Comparison of ENCODE assay signal across 28 cellular contexts in genomic region chr10:89043052-89043451, GRCh38. TPM values are rescaled to one million over a fixed set of nuclear protein-coding genes. Genes with fewer than 3 reads are reported as not detected.
DNase-seq lines count a peak whose midpoint lies in the region; ATAC-seq, FAIRE-seq and TF ChIP-seq lines count a peak whose summit lies in the region.
"Had no signal": no experiment of that assay in that cellular context is flagged by ENCODE, and none has a peak within 500 bp of the region (broad histone marks: within the 10 kb centered on the region; RNA-seq: fewer than 3 reads in every experiment).

No MANE protein-coding gene starts in this region.

- H3K9me3 Mint-ChIP-seq in MCF 10A (ENCODE audit: unreplicated experiment) = no peaks in the 10 kb centered on the region

- no peaks in the 10 kb centered on the region for H4K20me1 ChIP-seq in SK-N-SH (ENCODE audit: insufficient read depth)

- no peak for TF ChIP-seq RAD21 in SK-N-SH (IDR thresholded peaks at IDR 0.05; ENCODE audit: low read length)

- CTCF ChIA-PET in MCF 10A (lab: Yijun Ruan, JAX) (interaction anchor here (0.7 to 1.2 kb wide), 3 partner anchors 13 to 1538 kb away, joined by 3 to 10 read pairs (median 4); partner anchors contain the start of gene MINPP1), SK-N-SH (lab: Yijun Ruan, JAX) (interaction anchor here (1.1 kb wide), 1 partner anchor 14 kb away, joined by 6 read pairs; no protein-coding TSS in a partner anchor)

- ATAC-seq in GM21423 (IDR thresholded peaks at IDR 0.05; ENCODE audit: unreplicated experiment) (no peak), pancreas (no peak)
- ATAC-seq: A549 had no signal

- TF ChIP-seq CTCF in MCF 10A (IDR thresholded peaks at IDR 0.05; ENCODE audit: unreplicated experiment) (no peak), breast epithelium (IDR thresholded peaks at IDR 0.05) (no peak), SK-N-SH (IDR thresholded peaks at IDR 0.05) (no peak), pancreas (IDR thresholded peaks at IDR 0.05) (no peak)

- H3K27me3 Mint-ChIP-seq in MCF 10A (ENCODE audit: insufficient read depth, unreplicated experiment) = no peaks in the 10 kb centered on the region
- H3K27me3 Mint-ChIP-seq: CD4-positive, alpha-beta memory T cell had no signal

- no peak overlapping the region for H2AFZ ChIP-seq in SK-N-SH (ENCODE audit: low read depth)

- H3K9ac ChIP-seq in SK-N-SH = no peak overlapping the region

- H3K4me1 ChIP-seq in breast epithelium (no peaks in the 10 kb centered on the region), SK-N-SH (ENCODE audit: control insufficient read depth in 1 of 2, insufficient read depth in 2 of 2, low read depth in 1 of 2, low read length in 1 of 2) (peaks cover 0 to 6% of the 10 kb centered on the region in 2 experiments; a peak in 2 of 4 replicates), pancreas (no peaks in the 10 kb centered on the region)
- H3K4me1 ChIP-seq: A549, Caco-2 had no signal

- peak overlapping the region; percentile 55 for H3K27ac Mint-ChIP-seq in MCF 10A (ENCODE audit: low read depth, unreplicated experiment)
- H3K27ac Mint-ChIP-seq: CD4-positive, alpha-beta memory T cell had no signal

- H3K4me2 ChIP-seq in SK-N-SH = no peak overlapping the region
- H3K4me2 ChIP-seq: A549 had no signal

- H3K36me3 ChIP-seq in breast epithelium = no peaks in the 10 kb centered on the region
- no peaks in the 10 kb centered on the region for H3K36me3 ChIP-seq in SK-N-SH (replicated peaks in 1 of 2; ENCODE audit: control insufficient read depth in 1 of 2, insufficient read depth in 2 of 2, low read length in 1 of 2)
- no peaks in the 10 kb centered on the region for H3K36me3 ChIP-seq in pancreas
- H3K36me3 ChIP-seq: SJSA1 had no signal

- no peak overlapping the region for H3K27ac ChIP-seq in breast epithelium
- H3K27ac ChIP-seq in epithelial cell of prostate = peak overlapping the region; percentile 52
- no peak overlapping the region for H3K27ac ChIP-seq in SK-N-SH (ENCODE audit: low read depth in 2 of 2, low read length in 1 of 2)
- no peak overlapping the region for H3K27ac ChIP-seq in pancreas
- H3K27ac ChIP-seq: A549, SJSA1 had no signal

- 68% methylated on average over 3 of the region's 4 CpGs for WGBS in SK-N-SH (ENCODE audit: low lambda C conversion rate)
- WGBS in pancreas, 2 donors = 55 to 73% methylated on average over 4 of the region's 4 CpGs

- H3K79me2 ChIP-seq in SK-N-SH (ENCODE audit: insufficient read depth) = no peaks in the 10 kb centered on the region

- H3K36me3 Mint-ChIP-seq in MCF 10A (ENCODE audit: insufficient read depth, unreplicated experiment) = peaks cover 13% of the 10 kb centered on the region

- intact Hi-C loops in MCF 10A (cut with micrococcal nuclease) = no loop called here
- intact Hi-C loops in breast epithelium (cut with DNase I; ENCODE audit: low total_unique reads) = no loop called here
- intact Hi-C loops in pancreas (cut with DNase I) = no loop called here

- TF ChIP-seq EP300 in SK-N-SH (IDR thresholded peaks at IDR 0.05; ENCODE audit: borderline replicate concordance in 1 of 2, low read depth in 1 of 2, low read length in 1 of 2) = no peak

- peaks cover 19% of the 10 kb centered on the region for H3K4me1 Mint-ChIP-seq in MCF 10A (ENCODE audit: insufficient read depth, unreplicated experiment)

- no peaks in the 10 kb centered on the region for H3K27me3 ChIP-seq in breast epithelium
- no peaks in the 10 kb centered on the region for H3K27me3 ChIP-seq in SK-N-SH (ENCODE audit: insufficient read depth)
- no peaks in the 10 kb centered on the region for H3K27me3 ChIP-seq in pancreas
- H3K27me3 ChIP-seq: SJSA1 had no signal

- POLR2A ChIA-PET in MCF 10A (lab: Yijun Ruan, JAX) (interaction anchor here (0.6 to 1.4 kb wide), 15 partner anchors 11 to 208 kb away, joined by 3 to 9 read pairs (median 4); partner anchors contain the start of genes CH25H and LIPA), SK-N-SH (lab: Yijun Ruan, JAX) (no interaction called here)

- no peak overlapping the region for H3K4me3 Mint-ChIP-seq in MCF 10A (ENCODE audit: unreplicated experiment)
- H3K4me3 Mint-ChIP-seq: CD4-positive, alpha-beta memory T cell had no signal

- no peaks in the 10 kb centered on the region for H3K9me2 ChIP-seq in SK-N-SH

- no peak overlapping the region for H3K4me3 ChIP-seq in breast epithelium
- no peak overlapping the region for H3K4me3 ChIP-seq in SK-N-SH (ENCODE audit: low read depth in 2 of 2, low read length in 1 of 2)
- no peak overlapping the region for H3K4me3 ChIP-seq in pancreas
- H3K4me3 ChIP-seq: A549, SJSA1 had no signal

- BruUV-seq in MCF 10A (replicated peaks; lab: Mats Ljungman, UMichigan) = no TSS peak

- TF ChIP-seq POLR2A in breast epithelium (IDR thresholded peaks at IDR 0.05) = no peak

- H3K9me3 ChIP-seq in breast epithelium (no peaks in the 10 kb centered on the region), SK-N-SH (no peaks in the 10 kb centered on the region), pancreas (peaks cover 0 to 3% (median 0%) of the 10 kb centered on the region in 4 donors)
- H3K9me3 ChIP-seq: A549, Caco-2, SJSA1 had no signal

- no peak for FAIRE-seq in pancreas (lab: Jason Lieb, UNC)
- FAIRE-seq: A549, GM12892 had no signal

- H3F3A ChIP-seq in SK-N-SH (replicated peaks; ENCODE audit: insufficient read depth) = no peaks in the 10 kb centered on the region

- DNase-seq in MCF 10A (ENCODE audit: unreplicated experiment) = no peak
- DNase-seq in breast epithelium (ENCODE audit: low spot score in 2 of 2) = no peak
- DNase-seq in NCI-H69 (lab: John Stamatoyannopoulos, UW) = peak; percentile 6
- no peak for DNase-seq in epithelial cell of prostate (ENCODE audit: low read depth, low spot score)
- DNase-seq in SK-N-SH = no peak
- no peak for DNase-seq in pancreas
- DNase-seq: AML-193; C1 segment of cervical spinal cord; Caco-2; CD4-positive, alpha-beta memory T cell; DMS79; EL; H7; Kasumi-1; MV-4-11; NCI-H1105; NCI-H1436 treated with DMSO at 0.1 percent for 48 hours; NCI-H187 treated with DMSO at 0.1 percent for 48 hours; NCI-H2107; NCI-H510A; NCI-H774; Right ventricle myocardium superior; RPMI8226; T-helper 1 cell had no signal

TF ChIP-seq in SK-N-SH, 30 proteins besides CTCF, POLR2A, EP300 and RAD21:
- TF ChIP-seq ELF1 (IDR thresholded peaks at IDR 0.05) = no peak
- TF ChIP-seq RCOR1 (IDR thresholded peaks at IDR 0.05; ENCODE audit: low read length) = no peak
- TF ChIP-seq FOSL2 (IDR thresholded peaks at IDR 0.05; ENCODE audit: borderline replicate concordance, low read depth) = no peak
- TF ChIP-seq PBX3 (IDR thresholded peaks at IDR 0.05) = no peak
- no peak for TF ChIP-seq FOXJ3 (CRISPR knock-in tag; IDR thresholded peaks at IDR 0.05)
- TF ChIP-seq CHD2 (IDR thresholded peaks at IDR 0.05; ENCODE audit: low read length, partially characterized antibody) = no peak
- no peak for TF ChIP-seq EZH2phosphoT487 (IDR thresholded peaks at IDR 0.05; ENCODE audit: borderline replicate concordance, low read depth)
- TF ChIP-seq ZBTB33 (IDR thresholded peaks at IDR 0.05; ENCODE audit: borderline replicate concordance, low read depth) = no peak
- no peak for TF ChIP-seq USF1 (IDR thresholded peaks at IDR 0.05; ENCODE audit: borderline replicate concordance, low read depth)
- TF ChIP-seq NRF1 (IDR thresholded peaks at IDR 0.05; ENCODE audit: low read depth, low read length) = no peak

RNA-seq across cellular contexts. Expression of gene FAS, which starts 52.5 kb away (rescaled TPM):
- total RNA-seq in MCF 10A (2022) = 55.6 and 60.2 TPM in 2 replicates
- 10 to 100 TPM; 26.9 to 51.5 (median 47.3) TPM for total RNA-seq in breast epithelium
- 31.5 and 44.2 TPM in 2 replicates for polyA plus RNA-seq in SK-N-SH (2012; rRNA removed)
- polyA plus RNA-seq in SK-N-SH (2012; cell fraction: cytosol; rRNA removed) = 37.8 and 39.8 TPM in 2 replicates
- polyA plus RNA-seq in SK-N-SH (2012; cell fraction: nucleus; rRNA removed) = 24.3 and 50.5 TPM in 2 replicates
- total RNA-seq in pancreas = 10 to 100 TPM in 1 of 6 donors, 1 to 10 TPM in 5; 2.6 to 10.3 (median 4.1) TPM
- polyA plus RNA-seq in pancreas = 1 to 10 TPM; 1.4 to 2.8 TPM
- total RNA-seq: Caco-2 had no signal
